Comparison of ENCODE assay signal across 1 cellular context in genomic region chr1:26991310-26992116, GRCh38.
TF ChIP-seq lines count a peak whose summit lies in the region.

No MANE protein-coding gene starts in this region.

TF ChIP-seq in GM12878, 131 proteins besides CTCF, POLR2A, EP300 and RAD21:
- TF ChIP-seq IKZF1 (conservative IDR thresholded peaks at IDR 0.05) (no peak), MYC (IDR thresholded peaks at IDR 0.05; ENCODE audit: insufficient read depth, insufficient read length, insufficient replicate concordance, low read length, severe bottlenecking) (no peak), RCOR1 (conservative IDR thresholded peaks at IDR 0.05; ENCODE audit: low read depth, low read length) (no peak), SMAD5 (IDR thresholded peaks at IDR 0.05; ENCODE audit: low read depth) (no peak), ZZZ3 (IDR thresholded peaks at IDR 0.05; ENCODE audit: control insufficient read depth, insufficient read length, low read depth) (no peak), RB1 (IDR thresholded peaks at IDR 0.05; ENCODE audit: borderline replicate concordance) (no peak), POLR2AphosphoS5 (IDR thresholded peaks at IDR 0.05; ENCODE audit: low read length) (no peak), ASH2L (IDR thresholded peaks at IDR 0.05; ENCODE audit: borderline replicate concordance, low read depth) (no peak), RBBP5 (conservative IDR thresholded peaks at IDR 0.05) (no peak), CHD1 (IDR thresholded peaks at IDR 0.05; ENCODE audit: low read depth, low read length) (no peak), ZNF592 (IDR thresholded peaks at IDR 0.05) (no peak), KDM1A (IDR thresholded peaks at IDR 0.05; ENCODE audit: borderline replicate concordance) (no peak), NFIC (IDR thresholded peaks at IDR 0.05; ENCODE audit: low read depth, low read length) (no peak)
TF ChIP-seq in GM12878: peak in this region for 0.
